In genomic region chrX:19372170-19373033, GRCh38 we compare ENCODE assay signal across 8 cellular contexts. TPM values are rescaled to one million over a fixed set of nuclear protein-coding genes. Genes with fewer than 3 reads are reported as not detected.
DNase-seq lines count a peak whose midpoint lies in the region; ATAC-seq and TF ChIP-seq lines count a peak whose summit lies in the region.

No MANE protein-coding gene starts in this region.

- peaks cover 2% of the 10 kb centered on the region for H3K79me1 ChIP-seq in trophoblast cell (ENCODE audit: low read length)

- peaks cover 5% of the 10 kb centered on the region for H3K4me1 Mint-ChIP-seq in CD8-positive, alpha-beta T cell (ENCODE audit: low read depth)
- H3K4me1 Mint-ChIP-seq in activated naive CD8-positive, alpha-beta T cell (ENCODE audit: low read depth) = peaks cover 4% of the 10 kb centered on the region

- in situ Hi-C loops in transverse colon (cut with MboI; ENCODE audit: low pct_ligation_motif_present in 1 of 4, low pct_unique_long_range_greater_than_20kb in 1 of 4, low sequenced_read_pairs in 3 of 4) = no loop called here

- H3K4me1 ChIP-seq in CD8-positive, alpha-beta T cell (ENCODE audit: insufficient read depth, low read length) = no peaks in the 10 kb centered on the region
- no peaks in the 10 kb centered on the region for H3K4me1 ChIP-seq in KMS-11 (ENCODE audit: low read depth, poor library complexity, severe bottlenecking)
- no peaks in the 10 kb centered on the region for H3K4me1 ChIP-seq in cardiac muscle cell (ENCODE audit: low read depth)
- peaks cover 2 to 8% of the 10 kb centered on the region in 2 experiments for H3K4me1 ChIP-seq in trophoblast cell (ENCODE audit: control insufficient read depth in 1 of 2, insufficient read depth in 2 of 2, low read length in 2 of 2)
- H3K4me1 ChIP-seq in transverse colon = peaks cover 0 to 3% (median 0%) of the 10 kb centered on the region in 4 donors

- no peaks in the 10 kb centered on the region for H3K36me3 Mint-ChIP-seq in CD8-positive, alpha-beta T cell
- no peaks in the 10 kb centered on the region for H3K36me3 Mint-ChIP-seq in activated naive CD8-positive, alpha-beta T cell

- no peak overlapping the region for H2BK12ac ChIP-seq in trophoblast cell (ENCODE audit: low read length)

- H3K14ac ChIP-seq in trophoblast cell (ENCODE audit: low read length) = no peak overlapping the region

- no peak overlapping the region for H2BK120ac ChIP-seq in trophoblast cell (ENCODE audit: insufficient read depth, low read length, poor library complexity)

- POLR2A ChIA-PET in CD8-positive, alpha-beta T cell (lab: Charles Lee) = no interaction called here

- H3K23ac ChIP-seq in trophoblast cell (ENCODE audit: low read length) = no peak overlapping the region

- H3K4me2 ChIP-seq in KMS-11 (no peak overlapping the region), trophoblast cell (ENCODE audit: low read length) (peak overlapping the region; percentile 73)

- peak; percentile 78 for TF ChIP-seq CTCF in CD8-positive, alpha-beta T cell (IDR thresholded peaks at IDR 0.05)
- TF ChIP-seq CTCF in KMS-11 (conservative IDR thresholded peaks at IDR 0.05; ENCODE audit: low read depth, low read length) = peak; percentile 64
- TF ChIP-seq CTCF in cardiac muscle cell (IDR thresholded peaks at IDR 0.05; ENCODE audit: low read depth, low read length) = peak; percentile 73
- peak; percentile 52 to 58 (median 56) for TF ChIP-seq CTCF in transverse colon (IDR thresholded peaks at IDR 0.05)

- H3K18ac ChIP-seq in trophoblast cell (ENCODE audit: low read length) = no peak overlapping the region

- H3K4ac ChIP-seq in trophoblast cell (ENCODE audit: low read depth, low read length) = no peak overlapping the region

- peak overlapping the region; percentile 22 for H3K4me3 ChIP-seq in CD8-positive, alpha-beta T cell (ENCODE audit: low read depth, low read length)
- H3K4me3 ChIP-seq in KMS-11 (IDR thresholded peaks at IDR 0.05; ENCODE audit: insufficient read depth, low read depth, low read length) (no peak overlapping the region), cardiac muscle cell (peak overlapping the region; percentile 17), trophoblast cell (ENCODE audit: low read depth, low read length) (peak overlapping the region; percentile 50), transverse colon (peak overlapping the region; percentile 15 to 46 (median 21))

- H3K9me3 Mint-ChIP-seq in CD8-positive, alpha-beta T cell = no peaks in the 10 kb centered on the region
- H3K9me3 Mint-ChIP-seq in activated naive CD8-positive, alpha-beta T cell (ENCODE audit: low read depth) = no peaks in the 10 kb centered on the region

- no peak overlapping the region for H3K27ac ChIP-seq in CD8-positive, alpha-beta T cell (ENCODE audit: low read depth, low read length)
- H3K27ac ChIP-seq in KMS-11 (no peak overlapping the region), cardiac muscle cell (no peak overlapping the region), trophoblast cell (ENCODE audit: low read depth, low read length) (no peak overlapping the region), transverse colon (no peak overlapping the region)

- H3K27me3 Mint-ChIP-seq in CD8-positive, alpha-beta T cell (ENCODE audit: low read depth) = no peaks in the 10 kb centered on the region
- no peaks in the 10 kb centered on the region for H3K27me3 Mint-ChIP-seq in activated naive CD8-positive, alpha-beta T cell

- no peak overlapping the region for H4K8ac ChIP-seq in trophoblast cell (ENCODE audit: low read depth, low read length)

- H3K79me2 ChIP-seq in KMS-11 (ENCODE audit: insufficient read depth, low read depth) (no peaks in the 10 kb centered on the region), trophoblast cell (ENCODE audit: control insufficient read depth, insufficient read depth, low read length, poor library complexity) (no peaks in the 10 kb centered on the region)

- H3K27ac Mint-ChIP-seq in CD8-positive, alpha-beta T cell = peak overlapping the region; percentile 52
- H3K27ac Mint-ChIP-seq in activated naive CD8-positive, alpha-beta T cell = no peak overlapping the region

- no peak overlapping the region for H2AK5ac ChIP-seq in trophoblast cell (ENCODE audit: low read length)

- no peak overlapping the region for H4K12ac ChIP-seq in trophoblast cell (ENCODE audit: low read depth, low read length)

- H3K27me3 ChIP-seq in CD8-positive, alpha-beta T cell (ENCODE audit: insufficient read depth, low read length) = no peaks in the 10 kb centered on the region
- no peaks in the 10 kb centered on the region for H3K27me3 ChIP-seq in KMS-11 (ENCODE audit: insufficient read depth, low read depth)
- peaks cover 7% of the 10 kb centered on the region for H3K27me3 ChIP-seq in cardiac muscle cell
- peaks cover 6% of the 10 kb centered on the region for H3K27me3 ChIP-seq in trophoblast cell (ENCODE audit: insufficient read depth, low read length)
- no peaks in the 10 kb centered on the region for H3K27me3 ChIP-seq in transverse colon

- no peak overlapping the region for H2BK5ac ChIP-seq in trophoblast cell (ENCODE audit: low read depth, low read length, poor library complexity)

- peak; percentile 73 for ATAC-seq in CD8-positive, alpha-beta T cell
- ATAC-seq in GM19463 (IDR thresholded peaks at IDR 0.05; ENCODE audit: unreplicated experiment) = peak; percentile 82
- peak; percentile 93 for ATAC-seq in SK-N-SH treated with all-trans-retinoic acid at 6 μM for 48 hours

- H3K36me3 ChIP-seq in CD8-positive, alpha-beta T cell (ENCODE audit: insufficient read depth, low read length) = no peaks in the 10 kb centered on the region
- H3K36me3 ChIP-seq in KMS-11 (ENCODE audit: insufficient read depth) (no peaks in the 10 kb centered on the region), cardiac muscle cell (no peaks in the 10 kb centered on the region), trophoblast cell (ENCODE audit: control insufficient read depth in 1 of 2, insufficient read depth in 2 of 2, low read length in 2 of 2) (no peaks in the 10 kb centered on the region), transverse colon (no peaks in the 10 kb centered on the region)

- intact Hi-C loops in CD8-positive, alpha-beta T cell (cut with DNase I, micrococcal nuclease) = loop anchor here (1.0 to 10.0 kb wide), 7 partner anchors 160 to 762 kb away; partner anchors contain the start of genes BCLAF3 (in 1 of the 2) and SH3KBP1 (in 1 of the 2)
- intact Hi-C loops in transverse colon (cut with DNase I; ENCODE audit: low total_unique reads) = no loop called here

- WGBS in trophoblast cell (ENCODE audit: extremely low coverage, insufficient coverage, insufficient read length) = no CpG with 5 or more reads among the region's 26 CpGs
- WGBS in transverse colon (ENCODE audit: low coverage in 1 of 2), 2 donors = 0 to 30% methylated on average over 2 to 26 of the region's 26 CpGs

- CTCF ChIA-PET in CD8-positive, alpha-beta T cell (lab: Charles Lee) = interaction anchor here (0.6 to 3.2 kb wide), 10 partner anchors 9 to 698 kb away, joined by 3 to 14 read pairs (median 4); no protein-coding TSS in a partner anchor

- TF ChIP-seq EP300 in transverse colon (IDR thresholded peaks at IDR 0.05; ENCODE audit: low read depth) = no peak

- DNase-seq in CD8-positive, alpha-beta T cell = peak; percentile 31 to 77 (median 60)
- DNase-seq in cardiac muscle cell (ENCODE audit: low read depth in 1 of 2, low spot score in 1 of 2) (peak; percentile 59 to 75), trophoblast cell (peak; percentile 50 to 74), transverse colon (peak; percentile 67)

- H4K91ac ChIP-seq in trophoblast cell (ENCODE audit: low read depth, low read length) = no peak overlapping the region

- TF ChIP-seq POLR2A in transverse colon (IDR thresholded peaks at IDR 0.05) = no peak

- no peak overlapping the region for H3K9ac ChIP-seq in KMS-11
- H3K9ac ChIP-seq in trophoblast cell (ENCODE audit: low read length) = peak overlapping the region; percentile 1

- no peaks in the 10 kb centered on the region for H4K20me1 ChIP-seq in KMS-11 (ENCODE audit: insufficient read depth)

- H2AFZ ChIP-seq in KMS-11 (ENCODE audit: low read depth) (no peak overlapping the region), trophoblast cell (ENCODE audit: insufficient read depth, low read length, poor library complexity) (peak overlapping the region; percentile 10)

- no peaks in the 10 kb centered on the region for H3K9me3 ChIP-seq in CD8-positive, alpha-beta T cell (ENCODE audit: low read length)
- H3K9me3 ChIP-seq in cardiac muscle cell (ENCODE audit: low read depth) = no peaks in the 10 kb centered on the region
- no peaks in the 10 kb centered on the region for H3K9me3 ChIP-seq in trophoblast cell (ENCODE audit: insufficient read depth, low read depth, low read length)
- H3K9me3 ChIP-seq in transverse colon = no peaks in the 10 kb centered on the region

- peak overlapping the region; percentile 90 for H3K4me3 Mint-ChIP-seq in CD8-positive, alpha-beta T cell
- peak overlapping the region; percentile 91 for H3K4me3 Mint-ChIP-seq in activated naive CD8-positive, alpha-beta T cell

TF ChIP-seq in SK-N-SH treated with all-trans-retinoic acid at 6 μM for 48 hours, 23 proteins besides CTCF, POLR2A, EP300 and RAD21 (continues in another document):
- TF ChIP-seq ARNTL (CRISPR knock-in tag; IDR thresholded peaks at IDR 0.05; ENCODE audit: borderline replicate concordance, low read depth) (no peak), GLIS3 (CRISPR knock-in tag; IDR thresholded peaks at IDR 0.05) (no peak), ESRRG (CRISPR knock-in tag; IDR thresholded peaks at IDR 0.05) (no peak), ZNF565 (CRISPR knock-in tag; conservative IDR thresholded peaks at IDR 0.05; ENCODE audit: low read depth) (no peak)

RNA-seq across cellular contexts. Expression of gene PDHA1, which starts 28.7 kb away (rescaled TPM):
- total RNA-seq in CD8-positive, alpha-beta T cell = 100 to 1,000 TPM; 107 to 115 TPM
- total RNA-seq in cardiac muscle cell (243 and 257 TPM in 2 replicates), transverse colon (100 to 1,000 TPM in 3 of 4 donors, 10 to 100 TPM in 1; 77.4 to 264 (median 189) TPM)
- polyA plus RNA-seq in cardiac muscle cell = 689 and 777 TPM in 2 replicates
- polyA plus RNA-seq in trophoblast cell (2013) = 83.7 and 85.5 TPM in 2 replicates
